In genomic region chr2:190213441-190214335, GRCh38 we compare ENCODE assay signal across 28 cellular contexts.
A peak's percentile ranks its signal among the peaks of the same experiment; 100 is the strongest.
DNase-seq lines count a peak whose midpoint lies in the region; ATAC-seq and TF ChIP-seq lines count a peak whose summit lies in the region.
"Had no signal": no experiment of that assay in that cellular context is flagged by ENCODE, and none has a peak within 500 bp of the region (broad histone marks: within the 10 kb centered on the region; RNA-seq: fewer than 3 reads in every experiment).

No MANE protein-coding gene starts in this region.

- H3K4me1 Mint-ChIP-seq in GM23338, result peaks cover 37% of the 10 kb centered on the region

- H3K4me3 Mint-ChIP-seq in GM23338, result no peak overlapping the region; the same call in 2 of the 3 replicates
- H3K4me3 Mint-ChIP-seq: activated CD8-positive, alpha-beta T cell treated with anti-CD3 and anti-CD28 coated beads, Interleukin-2, amount 10 ng/mL, durations not matched to agents 7 days and 5 days; T-helper 1 cell treated with Interleukin-12 subunit alpha and Interleukin-12 subunit beta and Interleukin-4 antibody, amounts not matched to agents 30 μg/mL and 1 μg/mL, for 36 hours had no signal

- no peaks in the 10 kb centered on the region for H4K20me1 ChIP-seq in GM23338 (replicated peaks; ENCODE audit: insufficient read depth)

- H3F3A ChIP-seq in GM23338 (replicated peaks; ENCODE audit: low read depth), result no peaks in the 10 kb centered on the region

- DNase-seq in GM23338 (ENCODE audit: low spot score) (no peak), ascending aorta (ENCODE audit: low spot score in 2 of 2) (no peak), right cardiac atrium (peak; percentile 33 to 80 (median 67)), sciatic nerve (ENCODE audit: low spot score) (no peak), omental fat pad (ENCODE audit: low spot score) (no peak), DMS 273 (lab: John Stamatoyannopoulos, UW; ENCODE audit: unreplicated experiment) (no peak), midbrain (lab: John Stamatoyannopoulos, UW) (no peak)
- no peak for DNase-seq in activated CD8-positive, alpha-beta memory T cell treated with anti-CD3 and anti-CD28 coated beads, Interleukin-2, amount 50 U/mL, for 48 hours
- DNase-seq: activated CD8-positive, alpha-beta T cell treated with anti-CD3 and anti-CD28 coated beads, Interleukin-2, amount 10 ng/mL, durations not matched to agents 7 days and 5 days; activated gamma-delta T cell treated with Interleukin-2 at 50 U/mL for 16 hours; C1 segment of cervical spinal cord; Caco-2; DMS79 treated with DMSO at 0.1 percent for 48 hours; effector CD4-positive, alpha-beta T cell; GF-D8; NCI-H1417 treated with DMSO at 0.1 percent for 48 hours; NCI-H345; NCI-H82; nucleus accumbens; RPMI8226; stimulated activated CD4-positive, alpha-beta T cell treated with anti-CD3 and anti-CD28 coated beads, Interleukin-1b, Interleukin-23, amount 100 ng/mL, for 48 hours; stimulated activated CD8-positive, alpha-beta memory T cell treated with anti-CD3 and anti-CD28 coated beads, Interleukin-4, amount 100 ng/mL, for 48 hours; stomach; tibial artery had no signal

- H3K36me3 ChIP-seq in GM23338 (ENCODE audit: insufficient read depth), result no peaks in the 10 kb centered on the region
- peaks cover 0 to 11% of the 10 kb centered on the region in 2 donors for H3K36me3 ChIP-seq in ascending aorta
- H3K36me3 ChIP-seq: breast epithelium had no signal

- H3K27ac ChIP-seq in GM23338 (ENCODE audit: low read depth) (0 out of 2 replicates have a peak overlapping the region, but pooled peaks have one; percentile 64), ascending aorta (peak overlapping the region; percentile 76 to 77), right cardiac atrium (ENCODE audit: low read length) (no peak overlapping the region)
- H3K27ac ChIP-seq: SK-N-MC, tibial artery had no signal

- no peak overlapping the region for H3K4me3 ChIP-seq in GM23338
- H3K4me3 ChIP-seq in ascending aorta, result no peak overlapping the region
- no peak overlapping the region for H3K4me3 ChIP-seq in right cardiac atrium (ENCODE audit: low read length)
- H3K4me3 ChIP-seq: breast epithelium, SK-N-MC, smooth muscle cell, stomach, tibial artery had no signal

- peaks cover 5% of the 10 kb centered on the region for H3K27me3 Mint-ChIP-seq in GM23338 (ENCODE audit: insufficient read depth, low read depth, poor library complexity)

- TF ChIP-seq CTCF in GM23338 (conservative IDR thresholded peaks at IDR 0.05; ENCODE audit: low read depth in 2 of 2) (no peak), ascending aorta (IDR thresholded peaks at IDR 0.05) (no peak), omental fat pad (IDR thresholded peaks at IDR 0.05) (no peak)

- no peaks in the 10 kb centered on the region for H3K9me3 ChIP-seq in ascending aorta
- no peaks in the 10 kb centered on the region for H3K9me3 ChIP-seq in right cardiac atrium (ENCODE audit: control insufficient read depth, low read length)
- H3K9me3 ChIP-seq: breast epithelium, Caco-2, stomach, tibial artery had no signal

- no peaks in the 10 kb centered on the region for H3K9me2 ChIP-seq in GM23338 (ENCODE audit: insufficient read depth)

- intact Hi-C loops in ascending aorta (cut with DNase I) (no loop called here), right cardiac atrium (cut with DNase I) (no loop called here), sciatic nerve (cut with DNase I) (no loop called here)

- no peaks in the 10 kb centered on the region for H3K79me2 ChIP-seq in GM23338 (replicated peaks; ENCODE audit: insufficient read depth)

- ATAC-seq in GM23338 (no peak), right cardiac atrium (peak in 1 of 2 donors; percentile 24), sciatic nerve (peak; percentile 6), omental fat pad (ENCODE audit: low FRiP score) (no peak)
- ATAC-seq: activated CD8-positive, alpha-beta T cell treated with anti-CD3 and anti-CD28 coated beads, Interleukin-2, amount 10 ng/mL, durations not matched to agents 7 days and 5 days had no signal

- no peak overlapping the region for H2AFZ ChIP-seq in GM23338

- peak overlapping the region; percentile 16; the same call in 1 of the 2 replicates for H3K4me2 ChIP-seq in GM23338
- H3K4me2 ChIP-seq: smooth muscle cell had no signal

- H3K27ac Mint-ChIP-seq in GM23338, result peak overlapping the region; percentile 28; the same call in 1 of the 2 replicates
- H3K27ac Mint-ChIP-seq: activated CD8-positive, alpha-beta T cell treated with anti-CD3 and anti-CD28 coated beads, Interleukin-2, amount 10 ng/mL, durations not matched to agents 7 days and 5 days; T-helper 1 cell treated with Interleukin-12 subunit alpha and Interleukin-12 subunit beta and Interleukin-4 antibody, amounts not matched to agents 30 μg/mL and 1 μg/mL, for 36 hours had no signal

- WGBS in right cardiac atrium, result 77% methylated on average over 19 of the region's 19 CpGs

- H3K4me1 ChIP-seq in GM23338 (ENCODE audit: insufficient read depth), result peaks cover 36% of the 10 kb centered on the region
- H3K4me1 ChIP-seq in ascending aorta, result peaks cover 15 to 40% of the 10 kb centered on the region in 2 donors
- peaks cover 3% of the 10 kb centered on the region for H3K4me1 ChIP-seq in right cardiac atrium (ENCODE audit: control insufficient read depth, insufficient read depth, low read length)
- H3K4me1 ChIP-seq: breast epithelium had no signal

- no peaks in the 10 kb centered on the region for H3K9me3 Mint-ChIP-seq in GM23338
- H3K9me3 Mint-ChIP-seq: T-helper 1 cell treated with Interleukin-12 subunit alpha and Interleukin-12 subunit beta and Interleukin-4 antibody, amounts not matched to agents 30 μg/mL and 1 μg/mL, for 36 hours had no signal

- H3K27me3 ChIP-seq in GM23338 (ENCODE audit: insufficient read depth), result no peaks in the 10 kb centered on the region
- H3K27me3 ChIP-seq in ascending aorta, result no peaks in the 10 kb centered on the region
- no peaks in the 10 kb centered on the region for H3K27me3 ChIP-seq in right cardiac atrium (ENCODE audit: control insufficient read depth, insufficient read depth)
- H3K27me3 ChIP-seq: breast epithelium, stomach, tibial artery had no signal

- no peaks in the 10 kb centered on the region for H3K36me3 Mint-ChIP-seq in GM23338 (ENCODE audit: low read depth)

TF ChIP-seq in GM23338, 12 proteins besides CTCF, POLR2A, EP300 and RAD21 (continues in another document):
- TF ChIP-seq REST (IDR thresholded peaks at IDR 0.05; ENCODE audit: unreplicated experiment) (no peak), POLR2AphosphoS5 (IDR thresholded peaks at IDR 0.05; ENCODE audit: low read depth) (no peak), EZH2 (IDR thresholded peaks at IDR 0.05; ENCODE audit: low read depth, unreplicated experiment) (no peak), EZH2phosphoT487 (IDR thresholded peaks at IDR 0.05; ENCODE audit: unreplicated experiment) (no peak), STAT1 (IDR thresholded peaks at IDR 0.05; ENCODE audit: unreplicated experiment) (no peak), NANOG (IDR thresholded peaks at IDR 0.05; ENCODE audit: borderline replicate concordance) (no peak), ZNF331 (CRISPR knock-in tag; IDR thresholded peaks at IDR 0.05; ENCODE audit: low read depth) (no peak), JUNB (IDR thresholded peaks at IDR 0.05; ENCODE audit: unreplicated experiment) (no peak)

Comparison
In these comparisons a context has a peak if more than half of its experiments do, and no peak if none do; other contexts are left out.
1. DNase-seq: peak in right cardiac atrium (3 of 3); none in GM23338 (single experiment), ascending aorta (0 of 2), sciatic nerve (single experiment), omental fat pad (single experiment), DMS 273 (single experiment), activated CD8-positive, alpha-beta memory T cell treated with anti-CD3 and anti-CD28 coated beads, Interleukin-2, amount 50 U/mL, for 48 hours (single experiment) and midbrain (single experiment).